Comparison of ENCODE assay signal across 1 cellular context in the genomic region with DNA sequence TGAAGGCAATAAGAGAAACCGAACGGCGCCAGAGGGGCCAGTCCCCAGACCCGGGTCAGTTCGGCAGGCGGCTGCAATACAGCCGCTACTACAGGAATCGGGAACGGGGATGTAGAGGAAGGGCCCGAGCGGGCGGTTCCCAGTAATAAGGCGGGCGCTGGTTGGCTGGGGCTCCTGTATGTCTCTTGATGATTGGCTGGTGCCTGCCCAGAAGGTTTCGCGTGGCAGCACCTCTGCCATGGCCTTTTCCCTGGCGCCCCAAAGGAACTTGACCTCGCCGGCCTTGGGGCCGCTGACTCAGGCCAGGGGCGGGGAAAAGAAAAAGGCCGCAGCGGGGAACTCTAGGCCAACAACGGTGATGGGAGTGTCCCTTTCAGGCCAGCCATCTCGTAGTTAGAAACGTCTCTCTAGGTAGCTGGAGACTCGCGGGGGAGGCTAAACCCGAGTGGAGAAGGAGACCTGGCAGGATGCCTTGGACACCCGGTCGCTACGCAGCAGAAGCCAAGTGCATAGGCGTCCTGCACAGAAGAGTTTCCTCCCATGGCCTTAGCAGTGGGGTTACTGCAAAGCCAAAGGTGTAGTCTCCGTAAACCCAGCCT.
TF ChIP-seq lines count a peak whose summit lies in the region.

A gene with protein sequence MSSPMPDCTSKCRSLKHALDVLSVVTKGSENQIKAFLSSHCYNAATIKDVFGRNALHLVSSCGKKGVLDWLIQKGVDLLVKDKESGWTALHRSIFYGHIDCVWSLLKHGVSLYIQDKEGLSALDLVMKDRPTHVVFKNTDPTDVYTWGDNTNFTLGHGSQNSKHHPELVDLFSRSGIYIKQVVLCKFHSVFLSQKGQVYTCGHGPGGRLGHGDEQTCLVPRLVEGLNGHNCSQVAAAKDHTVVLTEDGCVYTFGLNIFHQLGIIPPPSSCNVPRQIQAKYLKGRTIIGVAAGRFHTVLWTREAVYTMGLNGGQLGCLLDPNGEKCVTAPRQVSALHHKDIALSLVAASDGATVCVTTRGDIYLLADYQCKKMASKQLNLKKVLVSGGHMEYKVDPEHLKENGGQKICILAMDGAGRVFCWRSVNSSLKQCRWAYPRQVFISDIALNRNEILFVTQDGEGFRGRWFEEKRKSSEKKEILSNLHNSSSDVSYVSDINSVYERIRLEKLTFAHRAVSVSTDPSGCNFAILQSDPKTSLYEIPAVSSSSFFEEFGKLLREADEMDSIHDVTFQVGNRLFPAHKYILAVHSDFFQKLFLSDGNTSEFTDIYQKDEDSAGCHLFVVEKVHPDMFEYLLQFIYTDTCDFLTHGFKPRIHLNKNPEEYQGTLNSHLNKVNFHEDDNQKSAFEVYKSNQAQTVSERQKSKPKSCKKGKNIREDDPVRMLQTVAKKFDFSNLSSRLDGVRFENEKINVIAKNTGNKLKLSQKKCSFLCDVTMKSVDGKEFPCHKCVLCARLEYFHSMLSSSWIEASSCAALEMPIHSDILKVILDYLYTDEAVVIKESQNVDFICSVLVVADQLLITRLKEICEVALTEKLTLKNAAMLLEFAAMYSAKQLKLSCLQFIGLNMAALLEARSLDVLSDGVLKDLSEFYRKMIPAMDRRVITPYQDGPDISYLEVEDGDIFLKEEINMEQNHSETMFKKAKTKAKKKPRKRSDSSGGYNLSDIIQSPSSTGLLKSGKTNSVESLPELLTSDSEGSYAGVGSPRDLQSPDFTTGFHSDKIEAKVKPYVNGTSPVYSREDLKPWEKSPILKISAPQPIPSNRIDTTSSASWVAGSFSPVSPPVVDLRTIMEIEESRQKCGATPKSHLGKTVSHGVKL (N-terminal part only) (minus strand): TSS at position 111 of the 599 bp plus-strand sequence. CDS start 7,258 bp downstream, outside the sequence.

TF ChIP-seq in SK-N-SH treated with all-trans-retinoic acid at 6 μM for 48 hours, 23 proteins besides CTCF, POLR2A, EP300 and RAD21 (continued from another document):
- TF ChIP-seq, protein P1, sequence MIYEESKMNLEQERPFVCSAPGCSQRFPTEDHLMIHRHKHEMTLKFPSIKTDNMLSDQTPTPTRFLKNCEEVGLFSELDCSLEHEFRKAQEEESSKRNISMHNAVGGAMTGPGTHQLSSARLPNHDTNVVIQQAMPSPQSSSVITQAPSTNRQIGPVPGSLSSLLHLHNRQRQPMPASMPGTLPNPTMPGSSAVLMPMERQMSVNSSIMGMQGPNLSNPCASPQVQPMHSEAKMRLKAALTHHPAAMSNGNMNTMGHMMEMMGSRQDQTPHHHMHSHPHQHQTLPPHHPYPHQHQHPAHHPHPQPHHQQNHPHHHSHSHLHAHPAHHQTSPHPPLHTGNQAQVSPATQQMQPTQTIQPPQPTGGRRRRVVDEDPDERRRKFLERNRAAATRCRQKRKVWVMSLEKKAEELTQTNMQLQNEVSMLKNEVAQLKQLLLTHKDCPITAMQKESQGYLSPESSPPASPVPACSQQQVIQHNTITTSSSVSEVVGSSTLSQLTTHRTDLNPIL (CRISPR knock-in tag; IDR thresholded peaks at IDR 0.05; ENCODE audit: low read depth), result no peak
- no peak for TF ChIP-seq ZFP30 (CRISPR knock-in tag; IDR thresholded peaks at IDR 0.05)
- TF ChIP-seq, protein P2, sequence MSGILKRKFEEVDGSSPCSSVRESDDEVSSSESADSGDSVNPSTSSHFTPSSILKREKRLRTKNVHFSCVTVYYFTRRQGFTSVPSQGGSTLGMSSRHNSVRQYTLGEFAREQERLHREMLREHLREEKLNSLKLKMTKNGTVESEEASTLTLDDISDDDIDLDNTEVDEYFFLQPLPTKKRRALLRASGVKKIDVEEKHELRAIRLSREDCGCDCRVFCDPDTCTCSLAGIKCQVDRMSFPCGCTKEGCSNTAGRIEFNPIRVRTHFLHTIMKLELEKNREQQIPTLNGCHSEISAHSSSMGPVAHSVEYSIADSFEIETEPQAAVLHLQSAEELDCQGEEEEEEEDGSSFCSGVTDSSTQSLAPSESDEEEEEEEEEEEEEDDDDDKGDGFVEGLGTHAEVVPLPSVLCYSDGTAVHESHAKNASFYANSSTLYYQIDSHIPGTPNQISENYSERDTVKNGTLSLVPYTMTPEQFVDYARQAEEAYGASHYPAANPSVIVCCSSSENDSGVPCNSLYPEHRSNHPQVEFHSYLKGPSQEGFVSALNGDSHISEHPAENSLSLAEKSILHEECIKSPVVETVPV (CRISPR knock-in tag; IDR thresholded peaks at IDR 0.05), result no peak
- TF ChIP-seq ZNF70 (CRISPR knock-in tag; IDR thresholded peaks at IDR 0.05), result no peak
- TF ChIP-seq ZNF565 (CRISPR knock-in tag; conservative IDR thresholded peaks at IDR 0.05; ENCODE audit: low read depth), result no peak
- TF ChIP-seq RARB (CRISPR knock-in tag; IDR thresholded peaks at IDR 0.05), result no peak
- TF ChIP-seq ZC3H10 (CRISPR knock-in tag; IDR thresholded peaks at IDR 0.05), result no peak
- no peak for TF ChIP-seq ESRRG (CRISPR knock-in tag; IDR thresholded peaks at IDR 0.05)
- TF ChIP-seq, protein P3, sequence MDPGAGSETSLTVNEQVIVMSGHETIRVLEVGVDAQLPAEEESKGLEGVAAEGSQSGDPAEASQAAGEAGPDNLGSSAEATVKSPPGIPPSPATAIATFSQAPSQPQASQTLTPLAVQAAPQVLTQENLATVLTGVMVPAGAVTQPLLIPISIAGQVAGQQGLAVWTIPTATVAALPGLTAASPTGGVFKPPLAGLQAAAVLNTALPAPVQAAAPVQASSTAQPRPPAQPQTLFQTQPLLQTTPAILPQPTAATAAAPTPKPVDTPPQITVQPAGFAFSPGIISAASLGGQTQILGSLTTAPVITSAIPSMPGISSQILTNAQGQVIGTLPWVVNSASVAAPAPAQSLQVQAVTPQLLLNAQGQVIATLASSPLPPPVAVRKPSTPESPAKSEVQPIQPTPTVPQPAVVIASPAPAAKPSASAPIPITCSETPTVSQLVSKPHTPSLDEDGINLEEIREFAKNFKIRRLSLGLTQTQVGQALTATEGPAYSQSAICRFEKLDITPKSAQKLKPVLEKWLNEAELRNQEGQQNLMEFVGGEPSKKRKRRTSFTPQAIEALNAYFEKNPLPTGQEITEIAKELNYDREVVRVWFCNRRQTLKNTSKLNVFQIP (CRISPR knock-in tag; IDR thresholded peaks at IDR 0.05; ENCODE audit: borderline replicate concordance, low read depth), result no peak
